In genomic region chr1:164602142-164602429, GRCh38 we compare ENCODE assay signal across 10 cellular contexts. TPM values are rescaled to one million over a fixed set of nuclear protein-coding genes. Genes with fewer than 3 reads are reported as not detected.
DNase-seq lines count a peak whose midpoint lies in the region; ATAC-seq and TF ChIP-seq lines count a peak whose summit lies in the region.
"Had no signal": no experiment of that assay in that cellular context is flagged by ENCODE, and none has a peak within 500 bp of the region (broad histone marks: within the 10 kb centered on the region; RNA-seq: fewer than 3 reads in every experiment).

No MANE protein-coding gene starts in this region.

- DNase-seq in NCI-H1105 (lab: John Stamatoyannopoulos, UW) (peak; percentile 76), caudate nucleus (lab: John Stamatoyannopoulos, UW) (no peak), lower lobe of right lung (peak; percentile 65), medulla oblongata (ENCODE audit: extremely low spot score) (no peak), cerebellum (ENCODE audit: low spot score) (no peak), omental fat pad (ENCODE audit: low spot score) (no peak)

- H3K4me1 ChIP-seq in lower lobe of right lung: peaks cover 31% of the 10 kb centered on the region
- H3K4me1 ChIP-seq: BLaER1 had no signal

- peak; percentile 94 to 96 for ATAC-seq in lower lobe of right lung
- ATAC-seq in GM19351 (IDR thresholded peaks at IDR 0.05; ENCODE audit: unreplicated experiment): no peak
- no peak for ATAC-seq in omental fat pad (ENCODE audit: low FRiP score)

- peak overlapping the region; percentile 21 for H3K4me3 ChIP-seq in lower lobe of right lung
- H3K4me3 ChIP-seq: BLaER1 had no signal

- H3K27me3 ChIP-seq in lower lobe of right lung (ENCODE audit: low read depth): no peaks in the 10 kb centered on the region
- H3K27me3 ChIP-seq: BLaER1 had no signal

- TF ChIP-seq CTCF in 22Rv1 (IDR thresholded peaks at IDR 0.05) (no peak), lower lobe of right lung (IDR thresholded peaks at IDR 0.05) (no peak), omental fat pad (IDR thresholded peaks at IDR 0.05) (no peak)

- no peaks in the 10 kb centered on the region for H3K36me3 ChIP-seq in lower lobe of right lung
- H3K36me3 ChIP-seq: BLaER1 had no signal

- no peaks in the 10 kb centered on the region for H3K9me3 ChIP-seq in lower lobe of right lung
- H3K9me3 ChIP-seq: BLaER1 had no signal

- intact Hi-C loops in lower lobe of right lung (cut with DNase I): no loop called here

- H3K27ac ChIP-seq in 22Rv1 (peak overlapping the region; percentile 93), caudate nucleus (ENCODE audit: low read depth, low read length) (peak overlapping the region; percentile 46), lower lobe of right lung (peak overlapping the region; percentile 67)
- H3K27ac ChIP-seq: BLaER1, HL-60 had no signal

RNA-seq across cellular contexts. Expression of gene PBX1, which starts 43.1 kb away (rescaled TPM):
- total RNA-seq in lower lobe of right lung: 58.1 TPM
- 107 TPM for total RNA-seq in cerebellum
- 10 to 100 TPM; 33.3 to 61.8 (median 56.2) TPM for total RNA-seq in omental fat pad

Comparison
In these comparisons a context has a peak if more than half of its experiments do, and no peak if none do; other contexts are left out.
1. DNase-seq: peak in NCI-H1105 (single experiment) and lower lobe of right lung (single experiment); none in caudate nucleus (0 of 61), medulla oblongata (single experiment), cerebellum (single experiment) and omental fat pad (single experiment).
2. ATAC-seq: peak in lower lobe of right lung (2 of 2); none in GM19351 (single experiment) and omental fat pad (single experiment).
3. Peak in every context shown above with its lines, with median percentiles within 50 percentile points of each other: H3K27ac ChIP-seq.